In the genomic region with DNA sequence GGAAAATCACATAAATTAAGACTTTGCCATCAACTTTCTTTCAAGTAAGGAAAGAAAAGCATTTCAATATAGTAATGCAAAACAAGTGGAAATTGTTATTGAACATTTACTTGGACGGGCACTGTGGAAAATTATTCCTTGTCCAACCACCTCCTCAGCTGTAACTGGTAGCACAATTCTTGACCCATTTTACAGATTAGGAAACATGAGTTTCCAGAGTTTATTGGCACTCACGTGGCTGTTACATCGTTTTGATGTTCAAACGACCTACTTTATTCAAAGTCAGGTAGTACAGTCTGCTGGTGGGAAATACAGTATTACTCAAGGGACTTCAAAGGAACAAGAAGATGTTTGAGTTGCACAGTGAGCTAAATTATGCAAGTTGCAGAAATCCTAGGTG, we compare ENCODE assay signal across 16 cellular contexts. TPM values are rescaled to one million over a fixed set of nuclear protein-coding genes. Genes with fewer than 3 reads are reported as not detected.
A peak's percentile ranks its signal among the peaks of the same experiment; 100 is the strongest.
DNase-seq lines count a peak whose midpoint lies in the region; ATAC-seq, FAIRE-seq and TF ChIP-seq lines count a peak whose summit lies in the region.
"Had no signal": no experiment of that assay in that cellular context is flagged by ENCODE, and none has a peak within 500 bp of the region (broad histone marks: within the 10 kb centered on the region; RNA-seq: fewer than 3 reads in every experiment).

No MANE protein-coding gene starts in this region.

- no peaks in the 10 kb centered on the region for H3K36me3 Mint-ChIP-seq in T-helper 2 cell treated with Interferon-gamma antibody and Interleukin-4, amounts not matched to agents 5 μg/mL and 100 μg/mL, for 36 hours (ENCODE audit: low read depth)

- H3K4me2 ChIP-seq in DOHH2 (ENCODE audit: low read length) (peak overlapping the region; percentile 84), K562 (ENCODE audit: insufficient read depth, low read length) (no peak overlapping the region; the same call in 1 of the 2 replicates)

- H3K4me3 ChIP-seq in DOHH2 (ENCODE audit: low read length) (no peak overlapping the region; the same call in 1 of the 2 replicates), K562 (no peak overlapping the region), neuron (ENCODE audit: low read length) (no peak overlapping the region)
- H3K4me3 ChIP-seq: body of pancreas had no signal

- POLR2A ChIA-PET in K562 (lab: Yijun Ruan, JAX) (interaction anchor here (0.8 kb wide), 1 partner anchor 12 kb away, joined by 4 read pairs; no protein-coding TSS in a partner anchor), HEK293T (lab: Yijun Ruan, JAX) (interaction anchor here (1.3 to 2.3 kb wide), 2 partner anchors 13 to 16 kb away, joined by 3 to 17 read pairs; no protein-coding TSS in a partner anchor)

- H3K9me1 ChIP-seq in K562 (ENCODE audit: control insufficient read depth, insufficient read depth, low read length) = no peaks in the 10 kb centered on the region

- H3K9ac ChIP-seq in K562 (ENCODE audit: insufficient read depth in 1 of 2, low read depth in 2 of 2, low read length in 2 of 2) = peak overlapping the region in 1 of 2 experiments; percentile 42; a peak in 1 of 4 replicates

- 11% methylated on average over 4 of the region's 4 CpGs for WGBS in K562 (ENCODE audit: insufficient coverage, low coverage, missing lambda C conversion rate)

- H3K4me1 ChIP-seq in DOHH2 (ENCODE audit: control insufficient read depth, low read length) = peaks cover 17% of the 10 kb centered on the region
- peaks cover 5 to 22% of the 10 kb centered on the region in 2 experiments; a peak in 4 of 5 replicates for H3K4me1 ChIP-seq in K562 (replicated peaks in 1 of 2; ENCODE audit: control insufficient read depth in 2 of 2, insufficient read depth in 2 of 2, low read length in 2 of 2)
- H3K4me1 ChIP-seq in neuron (ENCODE audit: insufficient read depth, low read length) = peaks cover 4% of the 10 kb centered on the region

- BruUV-seq in K562 (replicated peaks; lab: Mats Ljungman, UMichigan) = no TSS peak

- no peaks in the 10 kb centered on the region for H3K9me3 ChIP-seq in DOHH2 (ENCODE audit: control insufficient read depth, insufficient read depth, low read length)
- no peaks in the 10 kb centered on the region for H3K9me3 ChIP-seq in K562 (replicated peaks; ENCODE audit: control insufficient read depth, insufficient read depth, low read depth, low read length)
- H3K9me3 ChIP-seq in neuron (ENCODE audit: low read length) = no peaks in the 10 kb centered on the region
- H3K9me3 ChIP-seq: BLaER1 treated with 17β-estradiol and CSF1 and Interleukin-3, amounts not matched to agents 10 nM and 100 nM; body of pancreas; thyroid gland had no signal

- CTCF ChIA-PET in K562 (lab: Yijun Ruan, JAX; ENCODE audit: low intra/inter-chr PET ratio) (no interaction called here), HEK293T (lab: Yijun Ruan, JAX) (interaction anchor here (0.6 to 2.0 kb wide), 3 partner anchors 8 to 14 kb away, joined by 3 to 9 read pairs (median 7); no protein-coding TSS in a partner anchor)

- H4K20me1 ChIP-seq in DOHH2 (ENCODE audit: control insufficient read depth, insufficient read depth, low read depth, low read length) (no peaks in the 10 kb centered on the region), K562 (replicated peaks; ENCODE audit: control insufficient read depth, insufficient read depth, low read length) (no peaks in the 10 kb centered on the region)

- H3K27ac Mint-ChIP-seq in T-helper 2 cell treated with Interferon-gamma antibody and Interleukin-4, amounts not matched to agents 5 μg/mL and 100 μg/mL, for 36 hours = no peak overlapping the region

- H3K79me2 ChIP-seq in DOHH2 (ENCODE audit: control insufficient read depth, low read length) (peaks cover 10% of the 10 kb centered on the region), K562 (ENCODE audit: control insufficient read depth, insufficient read depth, low read length) (peaks cover 37% of the 10 kb centered on the region)

- H2AFZ ChIP-seq in K562 (ENCODE audit: low read depth, low read length) (peak overlapping the region; percentile 87), neuron (ENCODE audit: low read depth, low read length) (peak overlapping the region; percentile 82)

- no peak for DNase-seq in T-helper 2 cell treated with Interferon-gamma antibody and Interleukin-4, amounts not matched to agents 5 μg/mL and 100 μg/mL, for 36 hours (ENCODE audit: low spot score)
- DNase-seq in T-helper 2 cell = no peak
- DNase-seq in K562 (ENCODE audit: extremely low read depth in 1 of 4, low spot score in 3 of 4) = no peak
- DNase-seq in HEK293T (ENCODE audit: extremely low spot score) = no peak
- no peak for DNase-seq in activated effector memory CD4-positive, alpha-beta T cell treated with anti-CD3 and anti-CD28 coated beads, Interleukin-2, amount 50 U/mL, for 16 hours
- DNase-seq: foreskin melanocyte, RPMI8226 had no signal

- TF ChIP-seq CTCF in DOHH2 (IDR thresholded peaks at IDR 0.05; ENCODE audit: low read depth, low read length, poor library complexity, severe bottlenecking) = no peak
- TF ChIP-seq CTCF in K562 (IDR thresholded peaks at IDR 0.05 in 2 of 3, conservative IDR thresholded peaks at IDR 0.05 in 1 of 3; ENCODE audit: insufficient read depth in 2 of 3, low read depth in 1 of 3, low read length in 3 of 3) = no peak

- TF ChIP-seq RAD21 in K562 (CRISPR knock-in tag; conservative IDR thresholded peaks at IDR 0.05 in 1 of 2, IDR thresholded peaks at IDR 0.05 in 1 of 2) = no peak

- no peak for TF ChIP-seq EP300 in K562 (IDR thresholded peaks at IDR 0.05; ENCODE audit: low read length)

- peaks cover 39% of the 10 kb centered on the region for H3K27me3 Mint-ChIP-seq in T-helper 2 cell treated with Interferon-gamma antibody and Interleukin-4, amounts not matched to agents 5 μg/mL and 100 μg/mL, for 36 hours (ENCODE audit: low read depth)

- no peaks in the 10 kb centered on the region for H3K36me3 ChIP-seq in DOHH2 (ENCODE audit: control insufficient read depth, low read length)
- peaks cover 17% of the 10 kb centered on the region; the same call in 2 of the 3 replicates for H3K36me3 ChIP-seq in K562 (ENCODE audit: control insufficient read depth, insufficient read depth, low read length)
- no peaks in the 10 kb centered on the region for H3K36me3 ChIP-seq in neuron (ENCODE audit: insufficient read depth, low read length)
- H3K36me3 ChIP-seq: thyroid gland had no signal

- H3K4me3 Mint-ChIP-seq in T-helper 2 cell treated with Interferon-gamma antibody and Interleukin-4, amounts not matched to agents 5 μg/mL and 100 μg/mL, for 36 hours = peak overlapping the region; percentile 71

- H3K9me2 ChIP-seq in DOHH2 (replicated peaks; ENCODE audit: control insufficient read depth, low read length) = no peaks in the 10 kb centered on the region

- in situ Hi-C loops in K562 (cut with MboI) = no loop called here

- FAIRE-seq in K562 (lab: Jason Lieb, UNC) = peak; percentile 70
- FAIRE-seq: small intestine had no signal

- intact Hi-C loops in K562 (cut with micrococcal nuclease) = no loop called here

- ATAC-seq in K562 = no peak
- no peak for ATAC-seq in GM19452 (IDR thresholded peaks at IDR 0.05; ENCODE audit: unreplicated experiment)

- no peak for TF ChIP-seq POLR2A in K562 (conservative IDR thresholded peaks at IDR 0.05)

- H3F3A ChIP-seq in DOHH2 (ENCODE audit: control insufficient read depth, insufficient read depth) = 0 out of 2 replicates have a peak, but pooled peaks cover 4% of the 10 kb centered on the region

- no peak overlapping the region for H3K27ac ChIP-seq in DOHH2 (ENCODE audit: low read depth, low read length)
- 0 out of 3 replicates have a peak overlapping the region, but pooled peaks have one; percentile 5 for H3K27ac ChIP-seq in K562 (ENCODE audit: extremely low read depth, low read depth, low read length)

- peaks cover 11% of the 10 kb centered on the region for H3K4me1 Mint-ChIP-seq in T-helper 2 cell treated with Interferon-gamma antibody and Interleukin-4, amounts not matched to agents 5 μg/mL and 100 μg/mL, for 36 hours (ENCODE audit: low read depth)

- no peaks in the 10 kb centered on the region for H3K9me3 Mint-ChIP-seq in T-helper 2 cell treated with Interferon-gamma antibody and Interleukin-4, amounts not matched to agents 5 μg/mL and 100 μg/mL, for 36 hours

- no peaks in the 10 kb centered on the region for H3K27me3 ChIP-seq in DOHH2 (ENCODE audit: control insufficient read depth, low read length)
- no peaks in the 10 kb centered on the region for H3K27me3 ChIP-seq in K562 (ENCODE audit: control insufficient read depth in 2 of 2, insufficient read depth in 2 of 2, low read length in 2 of 2)
- peaks cover 2% of the 10 kb centered on the region for H3K27me3 ChIP-seq in neuron (ENCODE audit: insufficient read depth, low read length)
- H3K27me3 ChIP-seq: BLaER1 treated with 17β-estradiol and CSF1 and Interleukin-3, amounts not matched to agents 10 nM and 100 nM; body of pancreas; thyroid gland had no signal

RNA-seq across cellular contexts. Expression of a gene that starts 0.9 kb away (rescaled TPM):
- 19.4 and 28.2 TPM in 2 replicates for total RNA-seq in K562 (2011; cell fraction: chromatin; rRNA removed; ENCODE audit: low replicate concordance)
- total RNA-seq in K562 (2011; cell fraction: nucleolus; rRNA removed) = 14.7 and 19.2 TPM in 2 replicates
- total RNA-seq in K562 (2011; cell fraction: nucleoplasm; rRNA removed) = 24.1 and 28.7 TPM in 2 replicates
- total RNA-seq in K562 (2014; rRNA removed) (39.8 and 41.2 TPM in 2 replicates), K562 (2014; rRNA removed; fragmentation: Illumina TruSeq; extraction: Trizol) (42.7 and 43.3 TPM in 2 replicates), K562 (2015; rRNA removed; fragmentation: Illumina TruSeq; extraction: Trizol) (48.6 and 48.8 TPM in 2 replicates), K562 (2021) (33.1 and 33.8 TPM in 2 replicates)
- polyA plus RNA-seq in K562 (2011; rRNA removed) (53.4 and 62.3 TPM in 2 replicates), K562 (2014; fragmentation: Illumina TruSeq; extraction: Trizol) (55.5 and 62.2 TPM in 2 replicates), K562 (2014; fragmentation: Nextera tagmentation; extraction: Ambion mirVana) (10 to 100 TPM; 10.9 to 12.4 TPM), K562 (2014; rRNA removed) (37.4 and 47.1 TPM in 2 replicates)
- 30.1 and 56.9 TPM in 2 replicates for polyA plus RNA-seq in K562 (2011; cell fraction: cytosol; rRNA removed)
- polyA plus RNA-seq in K562 (2011; cell fraction: nucleus; rRNA removed) = 18.4 and 28.6 TPM in 2 replicates
- 44.4 and 45.6 TPM in 2 replicates for polyA plus RNA-seq in K562 (2012)
- 53.5 and 54.3 TPM in 2 replicates for polyA minus RNA-seq in K562 (2011; rRNA and poly(A)+ RNA removed)
- polyA minus RNA-seq in K562 (2011; cell fraction: cytosol; rRNA and poly(A)+ RNA removed) = 14.6 and 16.9 TPM in 2 replicates
- 15.3 and 29.4 TPM in 2 replicates for polyA minus RNA-seq in K562 (2011; cell fraction: nucleus; rRNA and poly(A)+ RNA removed)

RNA-seq across cellular contexts. Expression of a gene that starts 27.3 kb away (rescaled TPM):
- not detected in 2 replicates for total RNA-seq in K562 (2011; cell fraction: chromatin; rRNA removed; ENCODE audit: low replicate concordance)
- not detected in 2 replicates for total RNA-seq in K562 (2011; cell fraction: nucleolus; rRNA removed)
- 1.0 and 1.6 TPM in 2 replicates for total RNA-seq in K562 (2011; cell fraction: nucleoplasm; rRNA removed)
- total RNA-seq in K562 (2014; rRNA removed) = 0.08 and 0.50 TPM in 2 replicates
- total RNA-seq in K562 (2014; rRNA removed; fragmentation: Illumina TruSeq; extraction: Trizol) = 0.16 and 0.22 TPM in 2 replicates
- 0.23 and 0.29 TPM in 2 replicates for total RNA-seq in K562 (2015; rRNA removed; fragmentation: Illumina TruSeq; extraction: Trizol)
- 0.20 and 0.34 TPM in 2 replicates for total RNA-seq in K562 (2021)
- polyA plus RNA-seq in K562 (2011; rRNA removed) = 0.14 TPM in 1 of 2 replicates, not detected in the other
- polyA plus RNA-seq in K562 (2011; cell fraction: cytosol; rRNA removed) = not detected in 2 replicates
- polyA plus RNA-seq in K562 (2011; cell fraction: nucleus; rRNA removed) = 0.25 TPM in 1 of 2 replicates, not detected in the other
- polyA plus RNA-seq in K562 (2012) = 0.40 and 0.76 TPM in 2 replicates
- polyA plus RNA-seq in K562 (2014; fragmentation: Illumina TruSeq; extraction: Trizol) = 0.19 and 0.42 TPM in 2 replicates
- polyA plus RNA-seq in K562 (2014; fragmentation: Nextera tagmentation; extraction: Ambion mirVana) = under 1 TPM; 0.13 to 0.18 TPM
- 0.12 TPM in 1 of 2 replicates, not detected in the other for polyA plus RNA-seq in K562 (2014; rRNA removed)
- 0.09 TPM in 1 of 2 replicates, not detected in the other for polyA minus RNA-seq in K562 (2011; rRNA and poly(A)+ RNA removed)
- polyA minus RNA-seq in K562 (2011; cell fraction: cytosol; rRNA and poly(A)+ RNA removed) = not detected in 2 replicates
- 0.56 TPM in 1 of 2 replicates, not detected in the other for polyA minus RNA-seq in K562 (2011; cell fraction: nucleus; rRNA and poly(A)+ RNA removed)
- total RNA-seq: activated CD8-positive, alpha-beta memory T cell treated with anti-CD3 and anti-CD28 coated beads for 36 hours; mononuclear cell had no signal
